In the genomic region with DNA sequence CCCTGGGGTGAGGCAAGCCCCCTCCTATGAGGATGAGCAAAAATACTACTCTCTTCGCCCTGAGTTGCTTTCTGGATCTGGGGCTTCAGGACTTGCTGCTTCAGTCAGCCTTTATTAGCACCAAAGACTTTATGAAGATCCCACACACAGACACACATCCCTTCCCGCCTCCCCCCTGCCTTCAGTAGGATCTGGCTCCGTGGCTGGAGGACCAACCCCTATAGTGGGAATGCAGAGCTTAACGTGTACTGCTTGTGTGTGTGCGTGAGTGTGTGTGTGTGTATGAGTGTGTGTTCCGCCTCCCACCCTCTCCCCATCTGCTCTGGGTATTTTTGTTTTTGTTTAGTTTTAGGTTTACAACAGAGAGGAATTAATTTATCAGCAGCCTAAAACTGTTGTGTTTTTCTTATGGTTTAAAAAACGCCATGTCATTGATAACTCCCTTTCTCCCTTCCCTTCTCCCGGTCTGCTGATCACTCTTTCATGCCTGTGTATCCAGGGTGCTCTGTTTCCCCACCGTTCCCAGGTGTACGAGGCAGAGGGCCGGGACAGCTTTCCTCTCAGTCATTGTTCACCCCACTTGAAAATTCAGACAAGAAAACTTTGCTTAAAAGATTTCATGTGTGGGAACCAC, we compare ENCODE assay signal across 24 cellular contexts. TPM values are rescaled to one million over a fixed set of nuclear protein-coding genes. Genes with fewer than 3 reads are reported as not detected.
DNase-seq lines count a peak whose midpoint lies in the region; ATAC-seq, FAIRE-seq and TF ChIP-seq lines count a peak whose summit lies in the region.
"Had no signal": no experiment of that assay in that cellular context is flagged by ENCODE, and none has a peak within 500 bp of the region (broad histone marks: within the 10 kb centered on the region; RNA-seq: fewer than 3 reads in every experiment).

No MANE protein-coding gene starts in this region.

- no peak overlapping the region for H3K4me2 ChIP-seq in K562 (ENCODE audit: insufficient read depth, low read length)

- BruUV-seq in K562 (replicated peaks; lab: Mats Ljungman, UMichigan): TSS peak; percentile 52

- ATAC-seq in activated CD8-positive, alpha-beta T cell treated with anti-CD3 and anti-CD28 coated beads for 36 hours: no peak
- ATAC-seq in activated CD8-positive, alpha-beta T cell treated with anti-CD3 and anti-CD28 coated beads, Interleukin-2, amount 10 ng/mL, durations not matched to agents 7 days and 5 days: no peak
- no peak for ATAC-seq in CD8-positive, alpha-beta T cell
- no peak for ATAC-seq in K562
- ATAC-seq in HG03097 (IDR thresholded peaks at IDR 0.05; ENCODE audit: low FRiP score, unreplicated experiment): no peak
- ATAC-seq: Panc1, T-cell had no signal

- H3K79me2 ChIP-seq in K562 (ENCODE audit: control insufficient read depth, insufficient read depth, low read length): no peaks in the 10 kb centered on the region
- H3K79me2 ChIP-seq: parathyroid adenoma had no signal

- no peaks in the 10 kb centered on the region for H3K27me3 Mint-ChIP-seq in activated CD8-positive, alpha-beta T cell treated with anti-CD3 and anti-CD28 coated beads for 36 hours
- H3K27me3 Mint-ChIP-seq in activated CD8-positive, alpha-beta T cell treated with anti-CD3 and anti-CD28 coated beads, Interleukin-2, amount 10 ng/mL, durations not matched to agents 7 days and 5 days (ENCODE audit: low read depth): no peaks in the 10 kb centered on the region
- H3K27me3 Mint-ChIP-seq in CD8-positive, alpha-beta T cell (ENCODE audit: low read depth): no peaks in the 10 kb centered on the region
- no peaks in the 10 kb centered on the region for H3K27me3 Mint-ChIP-seq in neural crest cell (ENCODE audit: low read depth)
- H3K27me3 Mint-ChIP-seq: naive thymus-derived CD4-positive, alpha-beta T cell; T-cell had no signal

- 89% methylated on average over 11 of the region's 11 CpGs for WGBS in K562 (ENCODE audit: insufficient coverage, low coverage, missing lambda C conversion rate)

- no peak overlapping the region for H3K27ac ChIP-seq in CD8-positive, alpha-beta T cell (ENCODE audit: low read depth, low read length)
- no peak overlapping the region; the same call in 2 of the 3 replicates for H3K27ac ChIP-seq in K562 (ENCODE audit: extremely low read depth, low read depth, low read length)
- H3K27ac ChIP-seq: C4-2B, cardiac muscle cell, parathyroid adenoma, sigmoid colon, SJCRH30, WERI-Rb-1 had no signal

- intact Hi-C loops in activated CD8-positive, alpha-beta T cell treated with anti-CD3 and anti-CD28 coated beads for 36 hours (cut with micrococcal nuclease): no loop called here
- intact Hi-C loops in CD8-positive, alpha-beta T cell (cut with DNase I, micrococcal nuclease): no loop called here
- intact Hi-C loops in K562 (cut with micrococcal nuclease): no loop called here

- no peak for FAIRE-seq in K562 (lab: Jason Lieb, UNC)
- FAIRE-seq: urothelium cell line had no signal

- peak overlapping the region; percentile 44 for H3K27ac Mint-ChIP-seq in activated CD8-positive, alpha-beta T cell treated with anti-CD3 and anti-CD28 coated beads for 36 hours
- H3K27ac Mint-ChIP-seq in activated CD8-positive, alpha-beta T cell treated with anti-CD3 and anti-CD28 coated beads, Interleukin-2, amount 10 ng/mL, durations not matched to agents 7 days and 5 days: no peak overlapping the region
- peak overlapping the region; percentile 18 for H3K27ac Mint-ChIP-seq in CD8-positive, alpha-beta T cell
- H3K27ac Mint-ChIP-seq in neural crest cell (ENCODE audit: unreplicated experiment): peak overlapping the region; percentile 88

- CTCF ChIA-PET in activated CD8-positive, alpha-beta T cell treated with anti-CD3 and anti-CD28 coated beads for 36 hours (lab: Charles Lee): interaction anchor here (1.6 kb wide), 1 partner anchor 18 kb away, joined by 4 read pairs; no protein-coding TSS in a partner anchor
- CTCF ChIA-PET in activated CD8-positive, alpha-beta T cell treated with anti-CD3 and anti-CD28 coated beads, Interleukin-2, amount 10 ng/mL, durations not matched to agents 7 days and 5 days (lab: Charles Lee): interaction anchor here (2.4 kb wide), 1 partner anchor 279 kb away, joined by 7 read pairs; no protein-coding TSS in a partner anchor
- CTCF ChIA-PET in CD8-positive, alpha-beta T cell (lab: Charles Lee): interaction anchor here (1.4 to 6.3 kb wide), 3 partner anchors 15 to 279 kb away, joined by 3 to 37 read pairs (median 6); no protein-coding TSS in a partner anchor
- CTCF ChIA-PET in K562 (lab: Yijun Ruan, JAX; ENCODE audit: low intra/inter-chr PET ratio): no interaction called here

- in situ Hi-C loops in K562 (cut with MboI): no loop called here

- DNase-seq in activated CD8-positive, alpha-beta T cell treated with anti-CD3 and anti-CD28 coated beads for 36 hours: no peak
- no peak for DNase-seq in activated CD8-positive, alpha-beta T cell treated with anti-CD3 and anti-CD28 coated beads, Interleukin-2, amount 10 ng/mL, durations not matched to agents 7 days and 5 days
- DNase-seq in CD8-positive, alpha-beta T cell: no peak
- DNase-seq in K562 (ENCODE audit: extremely low read depth in 1 of 4, low spot score in 3 of 4) (no peak), neural crest cell (ENCODE audit: low read depth, low spot score) (no peak), HCEC 1CT (no peak)
- no peak for DNase-seq in stimulated activated naive CD4-positive, alpha-beta T cell (lab: John Stamatoyannopoulos, UW)
- DNase-seq: ACHN; H7; naive thymus-derived CD4-positive, alpha-beta T cell; NCI-H1436 treated with DMSO at 0.1 percent for 48 hours; NK-92 treated with Interleukin-12 subunit alpha and Interleukin-12 subunit beta, amount 100 ng/mL, for 24 hours; sigmoid colon; stimulated activated CD8-positive, alpha-beta memory T cell treated with anti-CD3 and anti-CD28 coated beads, Interleukin-4, amount 100 ng/mL, for 48 hours; T-cell; WERI-Rb-1 had no signal

- no peak for TF ChIP-seq POLR2A in K562 (conservative IDR thresholded peaks at IDR 0.05)

- H4K20me1 ChIP-seq in K562 (replicated peaks; ENCODE audit: control insufficient read depth, insufficient read depth, low read length): no peaks in the 10 kb centered on the region

- no peak for TF ChIP-seq EP300 in K562 (IDR thresholded peaks at IDR 0.05; ENCODE audit: low read length)

- H2AFZ ChIP-seq in K562 (ENCODE audit: low read depth, low read length): no peak overlapping the region
- H2AFZ ChIP-seq: parathyroid adenoma had no signal

- H3K9me1 ChIP-seq in K562 (ENCODE audit: control insufficient read depth, insufficient read depth, low read length): no peaks in the 10 kb centered on the region

- no peak overlapping the region for H3K4me3 ChIP-seq in CD8-positive, alpha-beta T cell (ENCODE audit: low read depth, low read length)
- H3K4me3 ChIP-seq in K562: no peak overlapping the region
- H3K4me3 ChIP-seq: adrenal gland, cardiac muscle cell, sigmoid colon, SJCRH30 had no signal

- H3K9me3 ChIP-seq in CD8-positive, alpha-beta T cell (ENCODE audit: low read length): no peaks in the 10 kb centered on the region
- no peaks in the 10 kb centered on the region for H3K9me3 ChIP-seq in K562 (replicated peaks; ENCODE audit: control insufficient read depth, insufficient read depth, low read depth, low read length)
- H3K9me3 ChIP-seq: adrenal gland, sigmoid colon, SJCRH30 had no signal

- H3K4me1 ChIP-seq in CD8-positive, alpha-beta T cell (ENCODE audit: insufficient read depth, low read length): no peaks in the 10 kb centered on the region
- no peaks in the 10 kb centered on the region for H3K4me1 ChIP-seq in K562 (replicated peaks in 1 of 2; ENCODE audit: control insufficient read depth in 2 of 2, insufficient read depth in 2 of 2, low read length in 2 of 2)
- H3K4me1 ChIP-seq: parathyroid adenoma, sigmoid colon, SJCRH30 had no signal

- H3K36me3 Mint-ChIP-seq in activated CD8-positive, alpha-beta T cell treated with anti-CD3 and anti-CD28 coated beads for 36 hours (ENCODE audit: low read depth): peaks cover 75% of the 10 kb centered on the region
- H3K36me3 Mint-ChIP-seq in activated CD8-positive, alpha-beta T cell treated with anti-CD3 and anti-CD28 coated beads, Interleukin-2, amount 10 ng/mL, durations not matched to agents 7 days and 5 days (ENCODE audit: low read depth): peaks cover 79% of the 10 kb centered on the region
- H3K36me3 Mint-ChIP-seq in CD8-positive, alpha-beta T cell: peaks cover 67% of the 10 kb centered on the region
- peaks cover 18% of the 10 kb centered on the region for H3K36me3 Mint-ChIP-seq in neural crest cell (ENCODE audit: low read depth)

- H3K27me3 ChIP-seq in CD8-positive, alpha-beta T cell (ENCODE audit: insufficient read depth, low read length): no peaks in the 10 kb centered on the region
- H3K27me3 ChIP-seq in K562 (ENCODE audit: control insufficient read depth in 2 of 2, insufficient read depth in 2 of 2, low read length in 2 of 2): no peaks in the 10 kb centered on the region
- H3K27me3 ChIP-seq: adrenal gland, cardiac muscle cell, sigmoid colon, SJCRH30 had no signal

- H3K9ac ChIP-seq in K562 (ENCODE audit: insufficient read depth in 1 of 2, low read depth in 2 of 2, low read length in 2 of 2): no peak overlapping the region
- H3K9ac ChIP-seq: parathyroid adenoma had no signal

- H3K9me3 Mint-ChIP-seq in activated CD8-positive, alpha-beta T cell treated with anti-CD3 and anti-CD28 coated beads for 36 hours: no peaks in the 10 kb centered on the region
- H3K9me3 Mint-ChIP-seq in activated CD8-positive, alpha-beta T cell treated with anti-CD3 and anti-CD28 coated beads, Interleukin-2, amount 10 ng/mL, durations not matched to agents 7 days and 5 days (ENCODE audit: insufficient read depth): no peaks in the 10 kb centered on the region
- H3K9me3 Mint-ChIP-seq in CD8-positive, alpha-beta T cell: no peaks in the 10 kb centered on the region
- no peaks in the 10 kb centered on the region for H3K9me3 Mint-ChIP-seq in neural crest cell

- TF ChIP-seq CTCF in activated CD8-positive, alpha-beta T cell treated with anti-CD3 and anti-CD28 coated beads for 36 hours (IDR thresholded peaks at IDR 0.05): no peak
- no peak for TF ChIP-seq CTCF in CD8-positive, alpha-beta T cell (IDR thresholded peaks at IDR 0.05)
- TF ChIP-seq CTCF in K562 (IDR thresholded peaks at IDR 0.05 in 2 of 3, conservative IDR thresholded peaks at IDR 0.05 in 1 of 3; ENCODE audit: insufficient read depth in 2 of 3, low read depth in 1 of 3, low read length in 3 of 3) (no peak), neural crest cell (conservative IDR thresholded peaks at IDR 0.05) (no peak)

- POLR2A ChIA-PET in activated CD8-positive, alpha-beta T cell treated with anti-CD3 and anti-CD28 coated beads for 36 hours (lab: Charles Lee): interaction anchor here (1.2 to 1.6 kb wide), 2 partner anchors 13 to 28 kb away, joined by 3 to 5 read pairs; partner anchors contain the start of gene ZFP69B
- POLR2A ChIA-PET in activated CD8-positive, alpha-beta T cell treated with anti-CD3 and anti-CD28 coated beads, Interleukin-2, amount 10 ng/mL, durations not matched to agents 7 days and 5 days (lab: Charles Lee): interaction anchor here (1.0 kb wide), 1 partner anchor 41 kb away, joined by 3 read pairs; no protein-coding TSS in a partner anchor
- POLR2A ChIA-PET in CD8-positive, alpha-beta T cell (lab: Charles Lee): no interaction called here
- POLR2A ChIA-PET in K562 (lab: Yijun Ruan, JAX): interaction anchor here (1.0 to 1.1 kb wide), 2 partner anchors 15 to 23 kb away, joined by 3 read pairs; no protein-coding TSS in a partner anchor

- H3K36me3 ChIP-seq in CD8-positive, alpha-beta T cell (ENCODE audit: insufficient read depth, low read length): peaks cover 38% of the 10 kb centered on the region
- peaks cover 67% of the 10 kb centered on the region for H3K36me3 ChIP-seq in K562 (ENCODE audit: control insufficient read depth, insufficient read depth, low read length)
- H3K36me3 ChIP-seq: SJCRH30 had no signal

- H3K4me1 Mint-ChIP-seq in activated CD8-positive, alpha-beta T cell treated with anti-CD3 and anti-CD28 coated beads for 36 hours (ENCODE audit: low read depth): peaks cover 12% of the 10 kb centered on the region
- peaks cover 7% of the 10 kb centered on the region for H3K4me1 Mint-ChIP-seq in activated CD8-positive, alpha-beta T cell treated with anti-CD3 and anti-CD28 coated beads, Interleukin-2, amount 10 ng/mL, durations not matched to agents 7 days and 5 days (ENCODE audit: low read depth)
- peaks cover 7% of the 10 kb centered on the region for H3K4me1 Mint-ChIP-seq in CD8-positive, alpha-beta T cell (ENCODE audit: low read depth)
- H3K4me1 Mint-ChIP-seq in neural crest cell: peaks cover 31% of the 10 kb centered on the region

- no peak overlapping the region for H3K4me3 Mint-ChIP-seq in activated CD8-positive, alpha-beta T cell treated with anti-CD3 and anti-CD28 coated beads for 36 hours
- no peak overlapping the region for H3K4me3 Mint-ChIP-seq in activated CD8-positive, alpha-beta T cell treated with anti-CD3 and anti-CD28 coated beads, Interleukin-2, amount 10 ng/mL, durations not matched to agents 7 days and 5 days
- no peak overlapping the region for H3K4me3 Mint-ChIP-seq in CD8-positive, alpha-beta T cell
- H3K4me3 Mint-ChIP-seq in neural crest cell: no peak overlapping the region
- H3K4me3 Mint-ChIP-seq: naive thymus-derived CD4-positive, alpha-beta T cell; T-cell had no signal

- no peak for TF ChIP-seq RAD21 in K562 (CRISPR knock-in tag; conservative IDR thresholded peaks at IDR 0.05 in 1 of 2, IDR thresholded peaks at IDR 0.05 in 1 of 2)

RNA-seq across cellular contexts. Expression of gene ZFP69B, which starts 27.5 kb away (rescaled TPM):
- 1 to 10 TPM; 3.5 to 4.1 TPM for total RNA-seq in activated CD8-positive, alpha-beta T cell treated with anti-CD3 and anti-CD28 coated beads for 36 hours
- total RNA-seq in activated CD8-positive, alpha-beta T cell treated with anti-CD3 and anti-CD28 coated beads, Interleukin-2, amount 10 ng/mL, durations not matched to agents 7 days and 5 days: 1 to 10 TPM; 3.6 to 3.8 TPM
- 1 to 10 TPM; 3.4 to 4.2 TPM for total RNA-seq in CD8-positive, alpha-beta T cell
- total RNA-seq in K562 (2011; cell fraction: chromatin; rRNA removed; ENCODE audit: low replicate concordance): 10.7 and 26.6 TPM in 2 replicates
- 7.2 and 9.2 TPM in 2 replicates for total RNA-seq in K562 (2011; cell fraction: nucleolus; rRNA removed)
- total RNA-seq in K562 (2011; cell fraction: nucleoplasm; rRNA removed): 11.4 and 12.9 TPM in 2 replicates
- total RNA-seq in K562 (2014; rRNA removed) (6.0 and 6.4 TPM in 2 replicates), K562 (2014; rRNA removed; fragmentation: Illumina TruSeq; extraction: Trizol) (10.3 and 12.8 TPM in 2 replicates), K562 (2015; rRNA removed; fragmentation: Illumina TruSeq; extraction: Trizol) (5.5 and 5.6 TPM in 2 replicates), K562 (2021) (8.2 and 9.5 TPM in 2 replicates), neural crest cell (14.3 and 15.7 TPM in 2 replicates)
- polyA plus RNA-seq in K562 (2011; rRNA removed) (7.5 and 8.4 TPM in 2 replicates), K562 (2014; fragmentation: Illumina TruSeq; extraction: Trizol) (9.4 and 10.2 TPM in 2 replicates), K562 (2014; fragmentation: Nextera tagmentation; extraction: Ambion mirVana) (1 to 10 TPM; 1.6 to 2.8 TPM), K562 (2014; rRNA removed) (7.9 and 8.9 TPM in 2 replicates)
- 1.6 and 2.9 TPM in 2 replicates for polyA plus RNA-seq in K562 (2011; cell fraction: cytosol; rRNA removed)
- 5.7 and 5.9 TPM in 2 replicates for polyA plus RNA-seq in K562 (2011; cell fraction: nucleus; rRNA removed)
- polyA plus RNA-seq in K562 (2012): 4.5 and 5.3 TPM in 2 replicates
- 10.6 and 14.2 TPM in 2 replicates for polyA minus RNA-seq in K562 (2011; rRNA and poly(A)+ RNA removed)
- polyA minus RNA-seq in K562 (2011; cell fraction: cytosol; rRNA and poly(A)+ RNA removed): 2.9 and 4.1 TPM in 2 replicates
- polyA minus RNA-seq in K562 (2011; cell fraction: nucleus; rRNA and poly(A)+ RNA removed): 5.3 and 9.3 TPM in 2 replicates

RNA-seq across cellular contexts. Expression of gene SMAP2, which starts 49.2 kb away (rescaled TPM):
- 100 to 1,000 TPM; 204 to 209 TPM for total RNA-seq in activated CD8-positive, alpha-beta T cell treated with anti-CD3 and anti-CD28 coated beads for 36 hours
- 100 to 1,000 TPM; 106 to 107 TPM for total RNA-seq in activated CD8-positive, alpha-beta T cell treated with anti-CD3 and anti-CD28 coated beads, Interleukin-2, amount 10 ng/mL, durations not matched to agents 7 days and 5 days
- total RNA-seq in CD8-positive, alpha-beta T cell: 100 to 1,000 TPM; 167 to 171 TPM
- 77.4 and 118 TPM in 2 replicates for total RNA-seq in K562 (2011; cell fraction: chromatin; rRNA removed; ENCODE audit: low replicate concordance)
- total RNA-seq in K562 (2011; cell fraction: nucleolus; rRNA removed): 37.0 and 50.1 TPM in 2 replicates
- 81.5 and 109 TPM in 2 replicates for total RNA-seq in K562 (2011; cell fraction: nucleoplasm; rRNA removed)
- 80.1 and 98.2 TPM in 2 replicates for total RNA-seq in K562 (2014; rRNA removed)
- 94.1 and 101 TPM in 2 replicates for total RNA-seq in K562 (2014; rRNA removed; fragmentation: Illumina TruSeq; extraction: Trizol)
- total RNA-seq in K562 (2015; rRNA removed; fragmentation: Illumina TruSeq; extraction: Trizol): 89.1 and 92.4 TPM in 2 replicates
- 109 and 117 TPM in 2 replicates for total RNA-seq in K562 (2021)
- polyA plus RNA-seq in K562 (2011; rRNA removed): 114 and 124 TPM in 2 replicates
- polyA plus RNA-seq in K562 (2011; cell fraction: cytosol; rRNA removed): 98.8 and 132 TPM in 2 replicates
- polyA plus RNA-seq in K562 (2011; cell fraction: nucleus; rRNA removed): 81.2 and 89.1 TPM in 2 replicates
- polyA plus RNA-seq in K562 (2012): 100 and 128 TPM in 2 replicates
- polyA plus RNA-seq in K562 (2014; fragmentation: Illumina TruSeq; extraction: Trizol): 173 and 212 TPM in 2 replicates
- 10 to 100 TPM; 38.7 to 47.3 TPM for polyA plus RNA-seq in K562 (2014; fragmentation: Nextera tagmentation; extraction: Ambion mirVana)
- polyA plus RNA-seq in K562 (2014; rRNA removed): 89.4 and 94.7 TPM in 2 replicates
- polyA minus RNA-seq in K562 (2011; rRNA and poly(A)+ RNA removed): 129 and 160 TPM in 2 replicates
- 71.4 and 74.3 TPM in 2 replicates for polyA minus RNA-seq in K562 (2011; cell fraction: cytosol; rRNA and poly(A)+ RNA removed)
- polyA minus RNA-seq in K562 (2011; cell fraction: nucleus; rRNA and poly(A)+ RNA removed): 28.4 and 48.0 TPM in 2 replicates
- 25.4 and 26.3 TPM in 2 replicates for total RNA-seq in neural crest cell

RNA-seq across cellular contexts. Expression of gene ZFP69, which starts 54.3 kb away (rescaled TPM):
- 1 to 10 TPM; 4.2 to 4.7 TPM for total RNA-seq in activated CD8-positive, alpha-beta T cell treated with anti-CD3 and anti-CD28 coated beads for 36 hours
- 1 to 10 TPM; 2.2 to 2.7 TPM for total RNA-seq in activated CD8-positive, alpha-beta T cell treated with anti-CD3 and anti-CD28 coated beads, Interleukin-2, amount 10 ng/mL, durations not matched to agents 7 days and 5 days
- under 1 TPM; 0.64 to 0.92 TPM for total RNA-seq in CD8-positive, alpha-beta T cell
- total RNA-seq in K562 (2011; cell fraction: chromatin; rRNA removed; ENCODE audit: low replicate concordance): 4.0 and 10.6 TPM in 2 replicates
- 2.4 and 3.2 TPM in 2 replicates for total RNA-seq in K562 (2011; cell fraction: nucleolus; rRNA removed)
- 5.1 and 11.6 TPM in 2 replicates for total RNA-seq in K562 (2011; cell fraction: nucleoplasm; rRNA removed)
- total RNA-seq in K562 (2014; rRNA removed) (4.7 and 5.0 TPM in 2 replicates), K562 (2014; rRNA removed; fragmentation: Illumina TruSeq; extraction: Trizol) (7.0 and 8.6 TPM in 2 replicates), K562 (2015; rRNA removed; fragmentation: Illumina TruSeq; extraction: Trizol) (7.9 and 8.4 TPM in 2 replicates), K562 (2021) (4.7 and 4.8 TPM in 2 replicates), neural crest cell (6.9 and 8.0 TPM in 2 replicates)
- polyA plus RNA-seq in K562 (2011; rRNA removed) (4.8 and 5.7 TPM in 2 replicates), K562 (2014; fragmentation: Illumina TruSeq; extraction: Trizol) (6.7 and 7.0 TPM in 2 replicates), K562 (2014; fragmentation: Nextera tagmentation; extraction: Ambion mirVana) (1 to 10 TPM; 2.0 to 2.1 TPM), K562 (2014; rRNA removed) (6.7 and 7.3 TPM in 2 replicates)
- polyA plus RNA-seq in K562 (2011; cell fraction: cytosol; rRNA removed): 1.6 and 2.3 TPM in 2 replicates
- polyA plus RNA-seq in K562 (2011; cell fraction: nucleus; rRNA removed): 2.5 and 3.4 TPM in 2 replicates
- polyA plus RNA-seq in K562 (2012): 4.1 and 4.2 TPM in 2 replicates
- 5.5 and 8.7 TPM in 2 replicates for polyA minus RNA-seq in K562 (2011; rRNA and poly(A)+ RNA removed)
- 1.9 and 2.3 TPM in 2 replicates for polyA minus RNA-seq in K562 (2011; cell fraction: cytosol; rRNA and poly(A)+ RNA removed)
- 1.5 and 3.6 TPM in 2 replicates for polyA minus RNA-seq in K562 (2011; cell fraction: nucleus; rRNA and poly(A)+ RNA removed)
